1 cellular context compared by ENCODE assay signal in the genomic region with DNA sequence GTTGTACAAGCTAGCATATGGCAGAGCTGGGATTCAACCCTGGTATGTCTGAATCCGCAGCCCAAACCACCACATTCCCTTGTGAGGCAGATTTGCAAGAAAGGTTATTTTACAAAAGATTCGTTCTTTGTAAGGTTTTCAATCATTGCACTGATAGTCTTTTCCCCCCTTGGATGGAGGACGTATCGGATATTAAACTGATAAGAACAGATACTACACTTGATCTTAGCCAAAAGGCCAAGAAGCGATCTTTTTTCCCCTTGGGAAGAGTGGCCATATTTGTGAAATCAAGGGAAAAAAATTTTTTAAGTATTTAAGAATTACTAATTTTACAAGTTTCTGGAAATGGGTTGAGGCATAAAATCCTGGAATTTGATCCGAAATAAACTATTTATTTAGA.
TF ChIP-seq lines count a peak whose summit lies in the region.

No MANE protein-coding gene starts in this region.

TF ChIP-seq in K562, 482 proteins besides CTCF, POLR2A, EP300 and RAD21:
- no peak for TF ChIP-seq STAT5B (CRISPR knock-in tag; IDR thresholded peaks at IDR 0.05)
- TF ChIP-seq RBFOX2 (IDR thresholded peaks at IDR 0.05; ENCODE audit: low read depth, low read length): 0 out of 2 replicates have a peak, but pooled peaks have one; percentile 17
- TF ChIP-seq, protein P1, sequence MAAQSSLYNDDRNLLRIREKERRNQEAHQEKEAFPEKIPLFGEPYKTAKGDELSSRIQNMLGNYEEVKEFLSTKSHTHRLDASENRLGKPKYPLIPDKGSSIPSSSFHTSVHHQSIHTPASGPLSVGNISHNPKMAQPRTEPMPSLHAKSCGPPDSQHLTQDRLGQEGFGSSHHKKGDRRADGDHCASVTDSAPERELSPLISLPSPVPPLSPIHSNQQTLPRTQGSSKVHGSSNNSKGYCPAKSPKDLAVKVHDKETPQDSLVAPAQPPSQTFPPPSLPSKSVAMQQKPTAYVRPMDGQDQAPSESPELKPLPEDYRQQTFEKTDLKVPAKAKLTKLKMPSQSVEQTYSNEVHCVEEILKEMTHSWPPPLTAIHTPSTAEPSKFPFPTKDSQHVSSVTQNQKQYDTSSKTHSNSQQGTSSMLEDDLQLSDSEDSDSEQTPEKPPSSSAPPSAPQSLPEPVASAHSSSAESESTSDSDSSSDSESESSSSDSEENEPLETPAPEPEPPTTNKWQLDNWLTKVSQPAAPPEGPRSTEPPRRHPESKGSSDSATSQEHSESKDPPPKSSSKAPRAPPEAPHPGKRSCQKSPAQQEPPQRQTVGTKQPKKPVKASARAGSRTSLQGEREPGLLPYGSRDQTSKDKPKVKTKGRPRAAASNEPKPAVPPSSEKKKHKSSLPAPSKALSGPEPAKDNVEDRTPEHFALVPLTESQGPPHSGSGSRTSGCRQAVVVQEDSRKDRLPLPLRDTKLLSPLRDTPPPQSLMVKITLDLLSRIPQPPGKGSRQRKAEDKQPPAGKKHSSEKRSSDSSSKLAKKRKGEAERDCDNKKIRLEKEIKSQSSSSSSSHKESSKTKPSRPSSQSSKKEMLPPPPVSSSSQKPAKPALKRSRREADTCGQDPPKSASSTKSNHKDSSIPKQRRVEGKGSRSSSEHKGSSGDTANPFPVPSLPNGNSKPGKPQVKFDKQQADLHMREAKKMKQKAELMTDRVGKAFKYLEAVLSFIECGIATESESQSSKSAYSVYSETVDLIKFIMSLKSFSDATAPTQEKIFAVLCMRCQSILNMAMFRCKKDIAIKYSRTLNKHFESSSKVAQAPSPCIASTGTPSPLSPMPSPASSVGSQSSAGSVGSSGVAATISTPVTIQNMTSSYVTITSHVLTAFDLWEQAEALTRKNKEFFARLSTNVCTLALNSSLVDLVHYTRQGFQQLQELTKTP (IDR thresholded peaks at IDR 0.05; ENCODE audit: low read depth in 1 of 2, partially characterized antibody in 2 of 2): no peak
TF ChIP-seq in K562: peak in this region for 1.
